12 cellular contexts compared by ENCODE assay signal in genomic region chr7:153835104-153835503, GRCh38.
A peak's percentile ranks its signal among the peaks of the same experiment; 100 is the strongest.
DNase-seq lines count a peak whose midpoint lies in the region; ATAC-seq and TF ChIP-seq lines count a peak whose summit lies in the region.
"Had no signal": no experiment of that assay in that cellular context is flagged by ENCODE, and none has a peak within 500 bp of the region (broad histone marks: within the 10 kb centered on the region; RNA-seq: fewer than 3 reads in every experiment).

No MANE protein-coding gene starts in this region.

- no peak for TF ChIP-seq CTCF in GM20000 (IDR thresholded peaks at IDR 0.05; ENCODE audit: extremely low read depth, missing control alignments)

- no peak for ATAC-seq in GM21423 (IDR thresholded peaks at IDR 0.05; ENCODE audit: unreplicated experiment)
- ATAC-seq: activated CD8-positive, alpha-beta T cell treated with anti-CD3 and anti-CD28 coated beads for 36 hours; left lobe of liver; stimulated activated memory B cell treated with anti-CD40 and anti-IgM and Interleukin-4, amounts not matched to agents 10 μg/mL and 1 μg/mL and 100 μg/mL, for 72 hours had no signal

- DNase-seq in HT1080 (ENCODE audit: low read depth) (peak; percentile 20), NCI-H1092 (lab: John Stamatoyannopoulos, UW) (peak; percentile 27), cerebellar cortex (ENCODE audit: low spot score) (peak; percentile 73), putamen (ENCODE audit: low spot score) (peak; percentile 7), HCEC 1CT (no peak), GM20000 (ENCODE audit: low spot score) (no peak)
- DNase-seq: activated CD8-positive, alpha-beta T cell treated with anti-CD3 and anti-CD28 coated beads for 36 hours; GOT3; stimulated activated CD4-positive, alpha-beta T cell treated with anti-CD3 and anti-CD28 coated beads, Interleukin-1b, Interleukin-23, amount 100 ng/mL, for 48 hours had no signal

Comparison
In these comparisons a context has a peak if more than half of its experiments do, and no peak if none do; other contexts are left out.
1. DNase-seq: peak in HT1080 (single experiment), NCI-H1092 (single experiment), cerebellar cortex (single experiment) and putamen (single experiment); none in HCEC 1CT (single experiment) and GM20000 (single experiment).